In genomic region chr12:52390739-52391617, GRCh38 we compare ENCODE assay signal across 8 cellular contexts. TPM values are rescaled to one million over a fixed set of nuclear protein-coding genes. Genes with fewer than 3 reads are reported as not detected.
DNase-seq lines count a peak whose midpoint lies in the region; ATAC-seq, FAIRE-seq and TF ChIP-seq lines count a peak whose summit lies in the region.

No MANE protein-coding gene starts in this region.

- POLR2A ChIA-PET in AG04450 (lab: Yijun Ruan, JAX), result interaction anchor here (0.5 kb wide), 1 partner anchor 153 kb away, joined by 3 read pairs; no protein-coding TSS in a partner anchor

- DNase-seq in AG04450 (ENCODE audit: low read depth, low spot score) (no peak), H54 (ENCODE audit: insufficient read length, low spot score) (peak; percentile 51), adrenal gland (no peak), iPS DF 6.9 (ENCODE audit: low read depth, low spot score) (peak; percentile 20), gastrocnemius medialis (no peak)

- in situ Hi-C loops in gastrocnemius medialis (cut with MboI; ENCODE audit: low sequenced_read_pairs in 4 of 4), result loop anchor here in 1 of 4 donors (25.0 kb wide), 1 partner anchor 596 kb away; no protein-coding TSS in a partner anchor

- TF ChIP-seq CTCF in AG04450 (IDR thresholded peaks at IDR 0.05; ENCODE audit: low read depth, low read length) (peak; percentile 63), adrenal gland (IDR thresholded peaks at IDR 0.05) (peak in 5 of 6 experiments; percentile 12 to 47 (median 29)), gastrocnemius medialis (IDR thresholded peaks at IDR 0.05 in 4 of 5, conservative IDR thresholded peaks at IDR 0.05 in 1 of 5) (peak in 1 of 5 experiments; percentile 27)

- intact Hi-C loops in adrenal gland (cut with DNase I), result no loop called here
- intact Hi-C loops in gastrocnemius medialis (cut with DNase I; ENCODE audit: low total_unique reads), result no loop called here

- TF ChIP-seq POLR2A in H54 (IDR thresholded peaks at IDR 0.05; ENCODE audit: low read depth, low read length) (no peak), adrenal gland (IDR thresholded peaks at IDR 0.05) (no peak), gastrocnemius medialis (IDR thresholded peaks at IDR 0.05) (no peak)

- CTCF ChIA-PET in AG04450 (lab: Charles Lee), result interaction anchor here (0.8 to 1.8 kb wide), 5 partner anchors 19 to 489 kb away, joined by 3 to 13 read pairs (median 4); no protein-coding TSS in a partner anchor

- H3K36me3 ChIP-seq in adrenal gland (replicated peaks in 1 of 2), result no peaks in the 10 kb centered on the region
- no peaks in the 10 kb centered on the region for H3K36me3 ChIP-seq in iPS DF 6.9 (ENCODE audit: control insufficient read depth, insufficient read depth, low read length)
- H3K36me3 ChIP-seq in gastrocnemius medialis, result no peaks in the 10 kb centered on the region

- 64 to 73% (median 67%) methylated on average over 8 to 11 of the region's 11 CpGs for WGBS in adrenal gland, 4 donors
- WGBS in iPS DF 6.9 (ENCODE audit: insufficient coverage, insufficient read length), result no CpG with 5 or more reads among the region's 11 CpGs

- ATAC-seq in GM19397 (IDR thresholded peaks at IDR 0.05; ENCODE audit: unreplicated experiment), result no peak
- no peak for ATAC-seq in HG03025 (IDR thresholded peaks at IDR 0.05; ENCODE audit: low FRiP score, unreplicated experiment)
- ATAC-seq in GM19023 (IDR thresholded peaks at IDR 0.05; ENCODE audit: unreplicated experiment), result no peak
- ATAC-seq in gastrocnemius medialis, result no peak

- H3K9me3 ChIP-seq in AG04450 (ENCODE audit: control insufficient read depth, insufficient read depth, low read length), result no peaks in the 10 kb centered on the region
- H3K9me3 ChIP-seq in adrenal gland (replicated peaks in 1 of 3), result no peaks in the 10 kb centered on the region
- no peaks in the 10 kb centered on the region for H3K9me3 ChIP-seq in iPS DF 6.9 (ENCODE audit: control insufficient read depth, insufficient read depth, low read length)
- no peaks in the 10 kb centered on the region for H3K9me3 ChIP-seq in gastrocnemius medialis

- H3K4me1 ChIP-seq in adrenal gland (replicated peaks in 1 of 2) (no peaks in the 10 kb centered on the region), iPS DF 6.9 (ENCODE audit: control insufficient read depth, insufficient read depth, low read length) (no peaks in the 10 kb centered on the region), gastrocnemius medialis (no peaks in the 10 kb centered on the region)

- H3K27me3 ChIP-seq in AG04450 (ENCODE audit: control insufficient read depth, insufficient read depth, low read length), result peaks cover 36% of the 10 kb centered on the region
- peaks cover 10% of the 10 kb centered on the region for H3K27me3 ChIP-seq in adrenal gland
- H3K27me3 ChIP-seq in iPS DF 6.9 (ENCODE audit: control insufficient read depth, insufficient read depth, low read length), result no peaks in the 10 kb centered on the region
- H3K27me3 ChIP-seq in gastrocnemius medialis, result peaks cover 0 to 13% (median 0%) of the 10 kb centered on the region in 3 donors

- no peak overlapping the region for H3K4me3 ChIP-seq in AG04450 (ENCODE audit: low read depth, low read length)
- no peak overlapping the region for H3K4me3 ChIP-seq in adrenal gland
- no peak overlapping the region for H3K4me3 ChIP-seq in iPS DF 6.9 (ENCODE audit: low read length)
- no peak overlapping the region for H3K4me3 ChIP-seq in gastrocnemius medialis

- H3K27ac ChIP-seq in AG04450 (ENCODE audit: low read depth, low read length), result no peak overlapping the region
- no peak overlapping the region for H3K27ac ChIP-seq in adrenal gland
- H3K27ac ChIP-seq in iPS DF 6.9 (ENCODE audit: low read length), result no peak overlapping the region
- H3K27ac ChIP-seq in gastrocnemius medialis, result no peak overlapping the region

- FAIRE-seq in H54 (lab: Jason Lieb, UNC), result no peak

RNA-seq across cellular contexts. Expression of gene KRT84, which starts 5.5 kb away (rescaled TPM):
- polyA plus RNA-seq in AG04450 (2011; rRNA removed) (not detected in 2 replicates), adrenal gland (not detected)
- polyA minus RNA-seq in AG04450 (2011; rRNA and poly(A)+ RNA removed), result not detected in 2 replicates
- total RNA-seq in adrenal gland (not detected), gastrocnemius medialis (not detected)

RNA-seq across cellular contexts. Expression of gene KRT82, which starts 15.2 kb away (rescaled TPM):
- polyA plus RNA-seq in AG04450 (2011; rRNA removed), result not detected in 2 replicates
- polyA minus RNA-seq in AG04450 (2011; rRNA and poly(A)+ RNA removed), result not detected in 2 replicates
- total RNA-seq in adrenal gland, result not detected
- polyA plus RNA-seq in adrenal gland, result not detected
- not detected for total RNA-seq in gastrocnemius medialis

RNA-seq across cellular contexts. Expression of gene KRT85, which starts 23.7 kb away (rescaled TPM):
- polyA plus RNA-seq in AG04450 (2011; rRNA removed) (not detected in 2 replicates), adrenal gland (not detected)
- polyA minus RNA-seq in AG04450 (2011; rRNA and poly(A)+ RNA removed), result not detected in 2 replicates
- total RNA-seq in adrenal gland (not detected), gastrocnemius medialis (not detected)

RNA-seq across cellular contexts. Expression of gene KRT75, which starts 43.2 kb away (rescaled TPM):
- polyA plus RNA-seq in AG04450 (2011; rRNA removed), result not detected in 2 replicates
- not detected in 2 replicates for polyA minus RNA-seq in AG04450 (2011; rRNA and poly(A)+ RNA removed)
- not detected for total RNA-seq in adrenal gland
- polyA plus RNA-seq in adrenal gland, result not detected
- not detected for total RNA-seq in gastrocnemius medialis

Comparison
In these comparisons a context has a peak if more than half of its experiments do, and no peak if none do; other contexts are left out.
1. DNase-seq: peak in H54 (single experiment) and iPS DF 6.9 (single experiment); none in AG04450 (single experiment), adrenal gland (0 of 7) and gastrocnemius medialis (0 of 2).